ENCODE assay signal across 16 cellular contexts in genomic region chr3:115475178-115476041, GRCh38.
"Had no signal": no experiment of that assay in that cellular context is flagged by ENCODE, and none has a peak within 500 bp of the region (broad histone marks: within the 10 kb centered on the region; RNA-seq: fewer than 3 reads in every experiment).

No MANE protein-coding gene starts in this region.

- H3K4me1 Mint-ChIP-seq: activated T-helper 17 cell treated with anti-CD3 and anti-CD28 coated beads, Interleukin-2, amount 50 U/mL, for 72 hours had no signal

- H3K79me2 ChIP-seq: hepatocyte had no signal

- ATAC-seq: activated T-helper 17 cell treated with anti-CD3 and anti-CD28 coated beads, Interleukin-2, amount 50 U/mL, for 72 hours; esophagus mucosa; natural killer cell treated with Interleukin-12 subunit alpha and Interleukin-12 subunit beta and Interleukin-15 and Interleukin-18, amount 100 ng/mL, for 72 hours; right lobe of liver; stimulated activated naive CD8-positive, alpha-beta T cell treated with anti-CD3 and anti-CD28 coated beads, Interleukin-15, Interleukin-2, amounts not matched to agents 100 U/mL and 50 U/mL, for 24 hours had no signal

- H3K27me3 ChIP-seq: breast epithelium, hepatocyte, right lobe of liver, suprapubic skin had no signal

- H3K36me3 Mint-ChIP-seq: natural killer cell treated with Interleukin-12 subunit alpha and Interleukin-12 subunit beta and Interleukin-15 and Interleukin-18, amount 100 ng/mL, for 72 hours; type B pancreatic cell had no signal

- DNase-seq: activated CD4-positive, alpha-beta T cell treated with anti-CD3 and anti-CD28 coated beads for 1 hour; activated CD4-positive, alpha-beta T cell treated with anti-CD3 and anti-CD28 coated beads, Interleukin-2, amount 50 U/mL, for 4 hours; activated naive CD4-positive, alpha-beta T cell treated with Interleukin-2 at 50 U/mL for 16 hours; right lobe of liver; stimulated activated naive CD8-positive, alpha-beta T cell treated with anti-CD3 and anti-CD28 coated beads, Interleukin-15, Interleukin-2, amounts not matched to agents 100 U/mL and 50 U/mL, for 24 hours; T-helper 1 cell had no signal

- H3K4me1 ChIP-seq: breast epithelium, prostate gland, right lobe of liver, suprapubic skin had no signal

- H3K4me3 ChIP-seq: breast epithelium, dorsolateral prefrontal cortex, hepatocyte, prostate gland, right lobe of liver, smooth muscle cell, suprapubic skin had no signal

- H3K36me3 ChIP-seq: breast epithelium, prostate gland, right lobe of liver, suprapubic skin had no signal

- H3K27ac ChIP-seq: breast epithelium, hepatocyte, prostate gland, right lobe of liver, suprapubic skin had no signal

- H3K4me3 Mint-ChIP-seq: activated T-helper 17 cell treated with anti-CD3 and anti-CD28 coated beads, Interleukin-2, amount 50 U/mL, for 72 hours; natural killer cell treated with Interleukin-12 subunit alpha and Interleukin-12 subunit beta and Interleukin-15 and Interleukin-18, amount 100 ng/mL, for 72 hours; type B pancreatic cell had no signal

- H3K9me3 ChIP-seq: breast epithelium, prostate gland, right lobe of liver, suprapubic skin had no signal

- H2AFZ ChIP-seq: hepatocyte had no signal

- H3K9me3 Mint-ChIP-seq: activated T-helper 17 cell treated with anti-CD3 and anti-CD28 coated beads, Interleukin-2, amount 50 U/mL, for 72 hours; natural killer cell treated with Interleukin-12 subunit alpha and Interleukin-12 subunit beta and Interleukin-15 and Interleukin-18, amount 100 ng/mL, for 72 hours; type B pancreatic cell had no signal

- H3K27ac Mint-ChIP-seq: activated T-helper 17 cell treated with anti-CD3 and anti-CD28 coated beads, Interleukin-2, amount 50 U/mL, for 72 hours; natural killer cell treated with Interleukin-12 subunit alpha and Interleukin-12 subunit beta and Interleukin-15 and Interleukin-18, amount 100 ng/mL, for 72 hours; type B pancreatic cell had no signal

- H3K27me3 Mint-ChIP-seq: type B pancreatic cell had no signal

- H3K4me2 ChIP-seq: hepatocyte, smooth muscle cell had no signal
